Comparison of ENCODE assay signal across 7 cellular contexts in the genomic region with DNA sequence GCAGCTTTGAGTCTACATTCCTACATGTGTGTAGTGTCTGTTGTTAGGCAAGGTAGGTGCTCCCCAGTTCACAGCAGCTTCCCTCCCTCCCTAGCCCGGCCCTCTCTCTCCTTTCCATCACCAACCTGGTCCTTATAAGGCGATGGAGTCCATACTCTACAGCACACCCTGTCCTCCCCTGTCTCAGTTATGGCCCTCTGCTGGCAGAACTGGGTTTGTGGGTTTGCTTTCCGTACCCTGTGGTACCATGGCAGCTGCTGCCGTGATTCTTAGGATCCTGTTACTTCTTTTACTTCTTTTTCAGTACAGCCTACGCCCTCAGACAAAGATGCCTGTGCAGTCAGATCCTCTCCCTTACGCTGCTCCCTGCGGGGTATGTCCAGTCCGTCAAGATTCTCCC. TPM values are rescaled to one million over a fixed set of nuclear protein-coding genes. Genes with fewer than 3 reads are reported as not detected.
A peak's percentile ranks its signal among the peaks of the same experiment; 100 is the strongest.
DNase-seq lines count a peak whose midpoint lies in the region; ATAC-seq, FAIRE-seq and TF ChIP-seq lines count a peak whose summit lies in the region.

No MANE protein-coding gene starts in this region.

- DNase-seq in GM10266 (ENCODE audit: extremely low spot score): no peak
- DNase-seq in T follicular helper cell (ENCODE audit: low read depth): peak; percentile 9
- DNase-seq in epithelial cell of proximal tubule (ENCODE audit: low read depth): no peak
- peak; percentile 14 for DNase-seq in stimulated activated CD4-positive, alpha-beta T cell treated with anti-CD3 and anti-CD28 coated beads, Interleukin-4, amount 100 ng/mL, for 24 hours
- DNase-seq in RCC 7860 (ENCODE audit: low spot score): no peak
- no peak for DNase-seq in NCI-H187 (lab: John Stamatoyannopoulos, UW)

- TF ChIP-seq CTCF in GM10266 (IDR thresholded peaks at IDR 0.05; ENCODE audit: control insufficient read depth, insufficient read depth, low read depth, missing control alignments): peak; percentile 15
- TF ChIP-seq CTCF in epithelial cell of proximal tubule (conservative IDR thresholded peaks at IDR 0.05; ENCODE audit: low read depth, low read length): peak; percentile 69

- no peak for FAIRE-seq in RCC 7860 (lab: Jason Lieb, UNC)

- no peak overlapping the region for H3K4me3 ChIP-seq in epithelial cell of proximal tubule (ENCODE audit: low read depth, low read length)

- ATAC-seq in HG02610 (IDR thresholded peaks at IDR 0.05; ENCODE audit: unreplicated experiment): peak; percentile 63

RNA-seq across cellular contexts. Expression of gene AK5, which starts 31.7 kb away (rescaled TPM):
- 9.3 and 25.0 TPM in 2 replicates for total RNA-seq in epithelial cell of proximal tubule

Comparison
In these comparisons a context has a peak if more than half of its experiments do, and no peak if none do; other contexts are left out.
1. DNase-seq: peak in T follicular helper cell (single experiment) and stimulated activated CD4-positive, alpha-beta T cell treated with anti-CD3 and anti-CD28 coated beads, Interleukin-4, amount 100 ng/mL, for 24 hours (single experiment); none in GM10266 (single experiment), epithelial cell of proximal tubule (single experiment), RCC 7860 (single experiment) and NCI-H187 (0 of 2).